ENCODE assay signal across 15 cellular contexts in genomic region chr6:118980063-118980462, GRCh38. TPM values are rescaled to one million over a fixed set of nuclear protein-coding genes. Genes with fewer than 3 reads are reported as not detected.
DNase-seq lines count a peak whose midpoint lies in the region; ATAC-seq and TF ChIP-seq lines count a peak whose summit lies in the region.
"Had no signal": no experiment of that assay in that cellular context is flagged by ENCODE, and none has a peak within 500 bp of the region (broad histone marks: within the 10 kb centered on the region; RNA-seq: fewer than 3 reads in every experiment).

No MANE protein-coding gene starts in this region.

- intact Hi-C loops in right cardiac atrium (cut with DNase I): no loop called here
- intact Hi-C loops in heart right ventricle (cut with DNase I): no loop called here
- intact Hi-C loops in upper lobe of right lung (cut with DNase I): no loop called here

- H3K4me3 ChIP-seq in right cardiac atrium (ENCODE audit: low read length) (no peak overlapping the region), heart right ventricle (no peak overlapping the region), foreskin fibroblast (ENCODE audit: low read depth in 1 of 2, low read length in 2 of 2) (no peak overlapping the region), upper lobe of right lung (no peak overlapping the region)
- H3K4me3 ChIP-seq: uterus had no signal

- H3K27ac ChIP-seq in right cardiac atrium (ENCODE audit: low read length): no peak overlapping the region
- H3K27ac ChIP-seq in heart right ventricle: no peak overlapping the region
- no peak overlapping the region for H3K27ac ChIP-seq in upper lobe of right lung
- H3K27ac ChIP-seq: uterus had no signal

- TF ChIP-seq CTCF in heart right ventricle (IDR thresholded peaks at IDR 0.05) (no peak), foreskin fibroblast (IDR thresholded peaks at IDR 0.05; ENCODE audit: low read depth, low read length) (no peak), upper lobe of right lung (IDR thresholded peaks at IDR 0.05) (no peak)

- H3K27me3 ChIP-seq in right cardiac atrium (ENCODE audit: control insufficient read depth, insufficient read depth) (no peaks in the 10 kb centered on the region), heart right ventricle (no peaks in the 10 kb centered on the region), upper lobe of right lung (no peaks in the 10 kb centered on the region)
- H3K27me3 ChIP-seq: uterus had no signal

- H3K9me3 ChIP-seq in right cardiac atrium (ENCODE audit: control insufficient read depth, low read length) (no peaks in the 10 kb centered on the region), heart right ventricle (no peaks in the 10 kb centered on the region), upper lobe of right lung (no peaks in the 10 kb centered on the region)
- H3K9me3 ChIP-seq: uterus had no signal

- peak in 2 of 3 donors; percentile 26 to 59 for DNase-seq in right cardiac atrium
- DNase-seq in heart right ventricle: no peak
- peak; percentile 47 for DNase-seq in SKM-1 treated with dmso at 0.1 percent for 144 hours (lab: John Stamatoyannopoulos, UW; ENCODE audit: unreplicated experiment)
- peak; percentile 45 to 77 for DNase-seq in foreskin fibroblast
- peak; percentile 66 for DNase-seq in upper lobe of right lung
- DNase-seq in NCI-H2171 (lab: John Stamatoyannopoulos, UW): no peak
- DNase-seq: activated CD4-positive, alpha-beta T cell treated with anti-CD3 and anti-CD28 coated beads for 1 hour; activated T-cell treated with anti-CD3 and anti-CD28 coated beads, Interleukin-2, amount 50 U/mL, for 24 hours; amniotic stem cell; foreskin melanocyte; NCI-H187; stimulated activated CD4-positive, alpha-beta T cell treated with anti-CD3 and anti-CD28 coated beads, Interleukin-4, amount 100 ng/mL, for 1 hour; uterus had no signal

- 90% methylated on average over 5 of the region's 5 CpGs for WGBS in right cardiac atrium
- 94% methylated on average over 5 of the region's 5 CpGs for WGBS in heart right ventricle, 2 donors

- H3K4me1 ChIP-seq in right cardiac atrium (ENCODE audit: control insufficient read depth, insufficient read depth, low read length) (no peaks in the 10 kb centered on the region), heart right ventricle (peaks cover 0 to 6% (median 0%) of the 10 kb centered on the region in 9 donors), upper lobe of right lung (no peaks in the 10 kb centered on the region)
- H3K4me1 ChIP-seq: uterus had no signal

- ATAC-seq in right cardiac atrium (no peak), heart right ventricle (no peak), upper lobe of right lung (no peak), HG03139 (IDR thresholded peaks at IDR 0.05; ENCODE audit: unreplicated experiment) (no peak), HG03520 (IDR thresholded peaks at IDR 0.05; ENCODE audit: unreplicated experiment) (no peak)

- no peaks in the 10 kb centered on the region for H3K36me3 ChIP-seq in heart right ventricle
- no peaks in the 10 kb centered on the region for H3K36me3 ChIP-seq in upper lobe of right lung
- H3K36me3 ChIP-seq: uterus had no signal

RNA-seq across cellular contexts. Expression of gene MCM9, which starts 45.1 kb away (rescaled TPM):
- total RNA-seq in right cardiac atrium (1 to 10 TPM; 6.4 to 8.0 (median 7.6) TPM), heart right ventricle (1 to 10 TPM; 4.0 to 7.8 (median 5.5) TPM), upper lobe of right lung (19.5 TPM)
- polyA plus RNA-seq in right cardiac atrium (2.0 TPM), heart right ventricle (1 to 10 TPM; 1.5 to 3.3 TPM)

Comparison
In these comparisons a context has a peak if more than half of its experiments do, and no peak if none do; other contexts are left out.
1. DNase-seq: peak in right cardiac atrium (2 of 3), SKM-1 treated with dmso at 0.1 percent for 144 hours (single experiment), foreskin fibroblast (2 of 2) and upper lobe of right lung (single experiment); none in heart right ventricle (0 of 2) and NCI-H2171 (single experiment).